23 cellular contexts compared by ENCODE assay signal in the genomic region with DNA sequence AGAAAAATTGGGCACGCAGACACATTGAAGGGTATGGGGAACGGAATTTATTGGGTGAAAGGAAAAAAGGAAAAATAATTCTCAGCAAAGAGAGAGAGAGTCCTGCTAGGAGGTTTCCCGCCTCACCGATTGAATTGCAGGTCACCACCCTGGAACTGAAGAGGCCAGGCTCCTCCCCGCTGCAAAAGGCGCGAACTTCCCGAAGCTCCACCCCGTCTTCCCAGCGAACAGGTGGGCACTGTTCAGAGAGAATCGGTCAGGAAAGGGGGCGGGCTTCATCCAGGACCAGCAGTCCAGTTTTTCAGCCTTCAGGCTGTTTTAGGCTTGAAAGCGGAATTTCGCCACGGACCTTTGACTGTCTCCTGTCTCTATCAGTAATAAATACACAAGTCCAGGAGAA.
"Had no signal": no experiment of that assay in that cellular context is flagged by ENCODE, and none has a peak within 500 bp of the region (broad histone marks: within the 10 kb centered on the region; RNA-seq: fewer than 3 reads in every experiment).

No MANE protein-coding gene starts in this region.

- H3K36me3 ChIP-seq: adrenal gland, ascending aorta, gastrocnemius medialis, lower lobe of right lung, spleen, thoracic aorta had no signal

- H3K9me3 ChIP-seq: adrenal gland, ascending aorta, gastrocnemius medialis, lower lobe of right lung, thoracic aorta had no signal

- H3K4me3 ChIP-seq: adrenal gland, ascending aorta, coronary artery, dorsolateral prefrontal cortex, gastrocnemius medialis, hepatocyte, lower lobe of right lung, spleen, thoracic aorta had no signal

- H3K27ac ChIP-seq: adrenal gland, ascending aorta, coronary artery, dorsolateral prefrontal cortex, gastrocnemius medialis, hepatocyte, lower lobe of right lung, spleen, thoracic aorta had no signal

- DNase-seq: activated CD4-positive, alpha-beta T cell treated with anti-CD3 and anti-CD28 coated beads for 4 hours; activated CD4-positive, alpha-beta T cell treated with anti-CD3 and anti-CD28 coated beads, Interleukin-2, amount 50 U/mL, for 48 hours; activated CD8-positive, alpha-beta memory T cell treated with anti-CD3 and anti-CD28 coated beads for 24 hours; activated effector memory CD4-positive, alpha-beta T cell treated with anti-CD3 and anti-CD28 coated beads, Interleukin-2, amount 50 U/mL, for 16 hours; activated naive CD4-positive, alpha-beta T cell treated with anti-CD3 and anti-CD28 coated beads for 36 hours; activated naive CD8-positive, alpha-beta T cell treated with anti-CD3 and anti-CD28 coated beads for 36 hours; adrenal gland; dorsolateral prefrontal cortex; effector memory CD4-positive, alpha-beta T cell; gastrocnemius medialis; lower lobe of right lung; mesendoderm; natural killer cell; spleen; stimulated activated naive CD8-positive, alpha-beta T cell treated with anti-CD3 and anti-CD28 coated beads, Interleukin-15, Interleukin-2, amounts not matched to agents 100 U/mL and 50 U/mL, for 24 hours; trophoblast cell had no signal

- FAIRE-seq: urothelium cell line had no signal

- H3K4me2 ChIP-seq: hepatocyte had no signal

- ATAC-seq: gastrocnemius medialis; left lobe of liver; lower lobe of right lung; natural killer cell; right cardiac atrium; stimulated activated naive CD8-positive, alpha-beta T cell treated with anti-CD3 and anti-CD28 coated beads, Interleukin-15, Interleukin-2, amounts not matched to agents 100 U/mL and 50 U/mL, for 24 hours had no signal

- H2AFZ ChIP-seq: hepatocyte had no signal

- H3K79me2 ChIP-seq: hepatocyte had no signal

- H3K27me3 ChIP-seq: adrenal gland, ascending aorta, dorsolateral prefrontal cortex, gastrocnemius medialis, hepatocyte, spleen had no signal

- H3K4me1 ChIP-seq: adrenal gland, ascending aorta, gastrocnemius medialis, lower lobe of right lung, spleen had no signal
